ENCODE assay signal across 9 cellular contexts in genomic region chr16:73248316-73248715, GRCh38.
"Had no signal": no experiment of that assay in that cellular context is flagged by ENCODE, and none has a peak within 500 bp of the region (broad histone marks: within the 10 kb centered on the region; RNA-seq: fewer than 3 reads in every experiment).

No MANE protein-coding gene starts in this region.

- H3K4me2 ChIP-seq: KMS-11 had no signal

- FAIRE-seq: H54 had no signal

- H3K27ac ChIP-seq: GM23248, KMS-11 had no signal

- DNase-seq: GM23248, GOT3, H9, HCEC 1CT, HFFc6, KBM-7 had no signal

- H3K9me3 Mint-ChIP-seq: H9, HFFc6 had no signal

- H3K27me3 Mint-ChIP-seq: IgD-negative memory B cell had no signal

- H3K4me1 Mint-ChIP-seq: H9, IgD-negative memory B cell had no signal

- H2AFZ ChIP-seq: GM23248 had no signal

- H3K4me3 Mint-ChIP-seq: H9, HFFc6, IgD-negative memory B cell had no signal

- H3K27ac Mint-ChIP-seq: H9, HFFc6, IgD-negative memory B cell had no signal

- H3K9ac ChIP-seq: GM23248, KMS-11 had no signal

- H3K36me3 Mint-ChIP-seq: IgD-negative memory B cell had no signal

- H3K4me3 ChIP-seq: GM23248 had no signal
